8 cellular contexts compared by ENCODE assay signal in the genomic region with DNA sequence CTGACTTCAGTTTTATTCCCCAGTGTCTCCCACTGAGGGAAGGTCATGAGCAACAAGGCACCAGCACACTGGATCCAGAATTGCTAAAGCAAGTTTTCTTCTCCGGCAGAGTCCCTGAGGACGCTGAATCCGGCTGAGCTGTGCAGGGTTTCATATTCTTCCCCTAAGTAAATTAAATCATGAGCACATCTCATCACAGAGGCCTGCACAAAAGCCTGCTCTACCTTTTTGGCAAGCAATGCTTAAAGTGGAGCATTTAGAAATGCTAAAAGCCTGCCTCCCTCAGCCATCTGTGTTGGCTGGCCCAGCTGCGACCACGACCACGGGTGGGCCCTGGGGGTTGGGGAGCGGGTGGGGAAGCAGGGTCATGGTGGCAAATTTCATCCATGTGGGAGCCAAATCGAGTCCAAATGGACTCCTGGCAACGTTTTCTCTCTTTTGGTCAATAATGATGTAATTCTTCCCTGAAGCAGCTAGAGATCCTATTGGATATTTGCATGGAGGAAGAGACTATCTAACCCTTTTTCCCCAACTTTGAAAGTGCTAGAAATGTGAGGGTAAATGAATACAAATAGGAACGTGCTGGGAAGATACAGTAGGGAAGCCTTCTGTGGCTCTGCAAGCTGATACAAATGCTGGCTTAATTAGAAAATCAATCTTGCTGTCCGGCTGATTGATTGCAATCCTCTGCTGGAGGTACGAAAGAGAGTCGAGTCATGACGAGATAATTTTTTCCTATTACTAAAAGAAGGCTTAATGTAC.
A peak's percentile ranks its signal among the peaks of the same experiment; 100 is the strongest.
DNase-seq lines count a peak whose midpoint lies in the region; TF ChIP-seq lines count a peak whose summit lies in the region.
"Had no signal": no experiment of that assay in that cellular context is flagged by ENCODE, and none has a peak within 500 bp of the region (broad histone marks: within the 10 kb centered on the region; RNA-seq: fewer than 3 reads in every experiment).

No MANE protein-coding gene starts in this region.

- no peaks in the 10 kb centered on the region for H3K27me3 ChIP-seq in vagina

- peaks cover 68% of the 10 kb centered on the region for H3K4me1 Mint-ChIP-seq in brain

- H3K4me3 ChIP-seq in vagina, result no peak overlapping the region

- intact Hi-C loops in vagina (cut with DNase I), result loop anchor here (5.0 to 10.0 kb wide), 2 partner anchors 265 to 678 kb away; no protein-coding TSS in a partner anchor

- no peaks in the 10 kb centered on the region for H3K36me3 Mint-ChIP-seq in brain

- peaks cover 0 to 8% (median 6%) of the 10 kb centered on the region in 5 experiments for H3K9me3 Mint-ChIP-seq in brain

- peak overlapping the region in 3 of 5 experiments; percentile 8 to 71 (median 25) for H3K4me3 Mint-ChIP-seq in brain

- peak; percentile 71 for DNase-seq in NCI-H2107 treated with DMSO at 0.1 percent for 48 hours (lab: John Stamatoyannopoulos, UW; ENCODE audit: unreplicated experiment)
- DNase-seq in myocyte (ENCODE audit: low read depth), result peak; percentile 68
- no peak for DNase-seq in vagina (ENCODE audit: extremely low spot score in 2 of 2)
- no peak for DNase-seq in NCI-H2196 treated with DMSO at 0.1 percent for 48 hours (lab: John Stamatoyannopoulos, UW; ENCODE audit: unreplicated experiment)
- DNase-seq in HuH-7 (ENCODE audit: low spot score), result no peak
- DNase-seq in activated effector memory CD4-positive, alpha-beta T cell treated with anti-CD3 and anti-CD28 coated beads, Interleukin-2, amount 50 U/mL, for 16 hours, result no peak
- DNase-seq: NCI-H1694 had no signal

- H3K4me1 ChIP-seq in vagina, result peaks cover 19% of the 10 kb centered on the region

- H3K27ac Mint-ChIP-seq in brain, result peak overlapping the region; percentile 31 to 91 (median 87)

- H3K27ac ChIP-seq in vagina, result peak overlapping the region; percentile 53

- no peaks in the 10 kb centered on the region for H3K36me3 ChIP-seq in vagina

- TF ChIP-seq POLR2A in vagina (IDR thresholded peaks at IDR 0.05), result no peak

- TF ChIP-seq CTCF in brain (conservative IDR thresholded peaks at IDR 0.05), result no peak
- no peak for TF ChIP-seq CTCF in vagina (IDR thresholded peaks at IDR 0.05)

- no peaks in the 10 kb centered on the region for H3K9me3 ChIP-seq in vagina

- H3K27me3 Mint-ChIP-seq in brain, result no peaks in the 10 kb centered on the region

Comparison
In these comparisons a context has a peak if more than half of its experiments do, and no peak if none do; other contexts are left out.
1. DNase-seq: peak in NCI-H2107 treated with DMSO at 0.1 percent for 48 hours (single experiment) and myocyte (single experiment); none in vagina (0 of 2), NCI-H2196 treated with DMSO at 0.1 percent for 48 hours (single experiment), HuH-7 (single experiment) and activated effector memory CD4-positive, alpha-beta T cell treated with anti-CD3 and anti-CD28 coated beads, Interleukin-2, amount 50 U/mL, for 16 hours (single experiment).